ENCODE assay signal across 8 cellular contexts in the genomic region with DNA sequence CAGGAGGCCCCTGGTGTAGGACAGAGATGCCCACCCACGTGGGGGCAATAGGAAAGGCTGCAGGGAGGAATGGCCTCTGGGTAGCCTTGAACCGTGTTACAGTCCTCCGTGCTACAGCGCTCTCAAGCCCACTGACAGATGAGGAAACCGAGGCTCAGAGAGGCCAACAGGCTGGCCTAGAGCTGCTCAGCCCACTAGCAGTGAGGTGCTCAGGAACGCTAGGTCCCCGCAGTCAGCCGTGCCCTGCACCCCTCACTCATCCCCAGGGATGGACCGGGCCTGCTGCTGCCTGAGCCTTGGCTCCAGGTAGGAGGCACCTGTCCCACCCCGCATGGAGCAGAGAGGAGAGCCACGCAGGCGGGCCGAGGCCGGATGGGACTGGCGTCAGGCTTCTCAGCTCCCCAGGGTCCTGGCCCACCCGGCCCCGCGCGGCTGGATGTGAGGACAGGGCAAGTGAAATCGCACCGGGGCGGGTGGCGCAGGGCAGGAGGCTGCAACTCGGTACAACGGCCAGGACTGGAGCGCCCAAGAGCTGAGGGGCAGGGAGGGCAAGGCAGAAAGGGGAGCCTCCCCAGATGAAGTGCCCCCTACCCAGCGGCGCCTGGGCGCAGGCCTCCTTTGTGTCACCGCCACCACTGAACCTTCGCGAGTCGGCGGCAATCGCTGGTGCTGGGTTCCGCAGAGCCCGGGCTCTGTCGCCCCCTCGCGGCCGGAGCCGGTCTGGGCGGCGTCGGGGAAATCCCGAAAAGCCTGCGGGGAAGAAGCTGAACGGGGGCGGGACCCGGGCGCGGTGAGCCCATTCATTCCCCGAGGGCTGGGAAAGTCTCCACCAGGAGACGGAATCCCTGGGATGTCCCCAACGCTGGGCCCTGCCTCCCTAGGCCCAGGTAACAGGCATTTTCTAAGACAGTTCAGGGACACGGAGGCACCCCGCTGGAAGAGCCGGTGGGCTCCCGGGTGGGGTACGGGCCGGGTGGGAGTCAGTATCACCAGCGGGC. TPM values are rescaled to one million over a fixed set of nuclear protein-coding genes. Genes with fewer than 3 reads are reported as not detected.
A peak's percentile ranks its signal among the peaks of the same experiment; 100 is the strongest.
DNase-seq lines count a peak whose midpoint lies in the region; ATAC-seq and TF ChIP-seq lines count a peak whose summit lies in the region.

No MANE protein-coding gene starts in this region.

- no TSS peak for BruUV-seq in mammary epithelial cell (replicated peaks; lab: Mats Ljungman, UMichigan)

- H3K9me3 Mint-ChIP-seq in GM23338 (no peaks in the 10 kb centered on the region), activated B cell treated with CpG ODN at 0.5 μM for 24 hours (no peaks in the 10 kb centered on the region)

- H3K4me1 Mint-ChIP-seq in GM23338 (peaks cover 32% of the 10 kb centered on the region), activated B cell treated with CpG ODN at 0.5 μM for 24 hours (peaks cover 69% of the 10 kb centered on the region)

- H3K36me3 ChIP-seq in BE2C (no peaks in the 10 kb centered on the region), GM23338 (ENCODE audit: insufficient read depth) (no peaks in the 10 kb centered on the region), mammary epithelial cell (ENCODE audit: insufficient read depth, low read length) (no peaks in the 10 kb centered on the region)

- H3K9me3 ChIP-seq in BE2C (no peaks in the 10 kb centered on the region), mammary epithelial cell (replicated peaks; ENCODE audit: insufficient read depth, low read length) (no peaks in the 10 kb centered on the region)

- H3K4me3 Mint-ChIP-seq in GM23338 (no peak overlapping the region), activated B cell treated with CpG ODN at 0.5 μM for 24 hours (peak overlapping the region; percentile 70)

- no peaks in the 10 kb centered on the region for H3K9me2 ChIP-seq in GM23338 (ENCODE audit: insufficient read depth)

- dilution Hi-C loops in mammary epithelial cell (cut with HindIII; ENCODE audit: low sequenced_read_pairs): loop anchor here (5.0 kb wide), 2 partner anchors 58 to 87 kb away; partner anchors contain the start of gene C22orf15

- peaks cover 15% of the 10 kb centered on the region; the same call in 1 of the 2 replicates for H3F3A ChIP-seq in GM23338 (replicated peaks; ENCODE audit: low read depth)

- H3K79me2 ChIP-seq in GM23338 (replicated peaks; ENCODE audit: insufficient read depth) (no peaks in the 10 kb centered on the region), mammary epithelial cell (ENCODE audit: insufficient read depth, low read length) (no peaks in the 10 kb centered on the region)

- H3K4me1 ChIP-seq in BE2C (peaks cover 7% of the 10 kb centered on the region), GM23338 (ENCODE audit: insufficient read depth) (peaks cover 24% of the 10 kb centered on the region), mammary epithelial cell (ENCODE audit: insufficient read depth, low read length) (peaks cover 38% of the 10 kb centered on the region)

- H3K27ac ChIP-seq in GM23338 (ENCODE audit: low read depth) (no peak overlapping the region), mammary epithelial cell (ENCODE audit: insufficient read depth, low read depth, low read length) (no peak overlapping the region)

- in situ Hi-C loops in mammary epithelial cell (cut with MboI; ENCODE audit: low sequenced_read_pairs in 2 of 2): loop anchor here (10.0 to 25.0 kb wide), 3 partner anchors 65 to 312 kb away; partner anchors contain the start of gene SMARCB1 (in 1 of the 2)

- H4K20me1 ChIP-seq in GM23338 (replicated peaks; ENCODE audit: insufficient read depth): no peaks in the 10 kb centered on the region
- H4K20me1 ChIP-seq in mammary epithelial cell (ENCODE audit: insufficient read depth, low read length): no peaks in the 10 kb centered on the region

- H3K4me3 ChIP-seq in BE2C (ENCODE audit: low read depth, low read length) (no peak overlapping the region), GM23338 (peak overlapping the region; percentile 26; the same call in 1 of the 2 replicates), mammary epithelial cell (replicated peaks in 1 of 3; ENCODE audit: insufficient read depth in 1 of 3, low read depth in 2 of 3, low read length in 3 of 3) (peak overlapping the region in 2 of 3 experiments; percentile 25 to 37)

- TF ChIP-seq CTCF in BE2C (IDR thresholded peaks at IDR 0.05; ENCODE audit: low read depth, low read length) (peak; percentile 93), GM23338 (conservative IDR thresholded peaks at IDR 0.05; ENCODE audit: low read depth in 2 of 2) (peak; percentile 81 to 94), activated B cell treated with CpG ODN at 0.5 μM for 24 hours (IDR thresholded peaks at IDR 0.05) (peak; percentile 60), mammary epithelial cell (conservative IDR thresholded peaks at IDR 0.05 in 1 of 2, IDR thresholded peaks at IDR 0.05 in 1 of 2; ENCODE audit: extremely low read depth in 1 of 2, insufficient read depth in 1 of 2, low read depth in 1 of 2, low read length in 2 of 2) (peak; percentile 74 to 98)

- H3K27me3 Mint-ChIP-seq in GM23338 (ENCODE audit: insufficient read depth, low read depth, poor library complexity) (peaks cover 31% of the 10 kb centered on the region), activated B cell treated with CpG ODN at 0.5 μM for 24 hours (no peaks in the 10 kb centered on the region)

- no peaks in the 10 kb centered on the region for H3K27me3 ChIP-seq in BE2C
- H3K27me3 ChIP-seq in GM23338 (ENCODE audit: insufficient read depth): no peaks in the 10 kb centered on the region
- no peaks in the 10 kb centered on the region for H3K27me3 ChIP-seq in mammary epithelial cell (ENCODE audit: insufficient read depth, low read length)

- H2AFZ ChIP-seq in GM23338: peak overlapping the region; percentile 95
- peak overlapping the region; percentile 59 for H2AFZ ChIP-seq in mammary epithelial cell (ENCODE audit: low read depth, low read length)

- no peak overlapping the region for H3K9ac ChIP-seq in mammary epithelial cell (ENCODE audit: insufficient read depth, low read length)

- WGBS in mammary epithelial cell (ENCODE audit: low coverage, missing lambda C conversion rate): 43% methylated on average over 20 of the region's 62 CpGs

- POLR2A ChIA-PET in activated B cell treated with CpG ODN at 0.5 μM for 24 hours (lab: Charles Lee): interaction anchor here (0.6 to 4.1 kb wide), 15 partner anchors 8 to 799 kb away, joined by 3 to 18 read pairs (median 4); partner anchors contain the start of genes DERL3, MIF, MMP11 and SLC2A11

- H3K27ac Mint-ChIP-seq in GM23338: no peak overlapping the region
- no peak overlapping the region for H3K27ac Mint-ChIP-seq in activated B cell treated with CpG ODN at 0.5 μM for 24 hours

- DNase-seq in BE2C (peak; percentile 92), GM23338 (ENCODE audit: low spot score) (peak; percentile 91), NCI-H2196 (lab: John Stamatoyannopoulos, UW; ENCODE audit: unreplicated experiment) (peak; percentile 68), activated B cell treated with CpG ODN at 0.5 μM for 24 hours (peak; percentile 95), mammary epithelial cell (peak; percentile 73), kidney tubule cell (ENCODE audit: low spot score) (peak; percentile 80)
- peak; percentile 94 to 95 for DNase-seq in stimulated activated CD4-positive, alpha-beta T cell treated with anti-CD3 and anti-CD28 coated beads, Interleukin-2, amount 100 ng/mL, for 48 hours

- intact Hi-C loops in activated B cell treated with CpG ODN at 0.5 μM for 24 hours (cut with micrococcal nuclease) (loop anchor here (5.0 to 10.0 kb wide), 3 partner anchors 132 to 445 kb away; no protein-coding TSS in a partner anchor), mammary epithelial cell (cut with micrococcal nuclease) (loop anchor here (5.0 kb wide), 4 partner anchors 222 to 527 kb away; no protein-coding TSS in a partner anchor)

- CTCF ChIA-PET in activated B cell treated with CpG ODN at 0.5 μM for 24 hours (lab: Charles Lee): interaction anchor here (0.6 to 4.3 kb wide), 25 partner anchors 9 to 310 kb away, joined by 3 to 33 read pairs (median 4); partner anchors contain the start of genes C22orf15, CHCHD10, MMP11 and SLC2A11
- CTCF ChIA-PET in mammary epithelial cell (lab: Charles Lee; ENCODE audit: low non-redundant PET): interaction anchor here (0.5 to 0.8 kb wide), 6 partner anchors 8 to 315 kb away, joined by 3 to 9 read pairs (median 4); partner anchors contain the start of gene SLC2A11

- ATAC-seq in GM23338 (peak; percentile 85), activated B cell treated with CpG ODN at 0.5 μM for 24 hours (ENCODE audit: low read depth) (peak; percentile 78), HG02973 (IDR thresholded peaks at IDR 0.05; ENCODE audit: unreplicated experiment) (no peak)

- H3K36me3 Mint-ChIP-seq in GM23338 (ENCODE audit: low read depth): no peaks in the 10 kb centered on the region
- no peaks in the 10 kb centered on the region for H3K36me3 Mint-ChIP-seq in activated B cell treated with CpG ODN at 0.5 μM for 24 hours (ENCODE audit: low read depth)

- H3K4me2 ChIP-seq in GM23338 (peak overlapping the region; percentile 68), mammary epithelial cell (ENCODE audit: insufficient read depth, low read depth, low read length) (peak overlapping the region; percentile 85)

TF ChIP-seq in GM23338, 12 proteins besides CTCF, POLR2A, EP300 and RAD21 (continues in another document):
- TF ChIP-seq NANOG (IDR thresholded peaks at IDR 0.05; ENCODE audit: borderline replicate concordance): no peak
- no peak for TF ChIP-seq STAT1 (IDR thresholded peaks at IDR 0.05; ENCODE audit: unreplicated experiment)
- TF ChIP-seq CREB1 (CRISPR knock-in tag; IDR thresholded peaks at IDR 0.05; ENCODE audit: low read depth): peak; percentile 62

RNA-seq across cellular contexts. Expression of gene SLC2A11, which starts 8.4 kb away (rescaled TPM):
- 26.1 TPM for polyA plus RNA-seq in BE2C (2012; ENCODE audit: insufficient read depth, insufficient read length, low read depth)
- total RNA-seq in GM23338 (2014; rRNA removed; shearing (Covaris generic)): 15.1 and 21.8 TPM in 2 replicates
- 7.1 and 7.4 TPM in 2 replicates for polyA plus RNA-seq in GM23338 (2016; fragmentation: Nextera tagmentation; extraction: Ambion mirVana)
- total RNA-seq in activated B cell treated with CpG ODN at 0.5 μM for 24 hours: 24.0 and 30.2 TPM in 2 replicates
- 10 to 100 TPM; 14.7 to 26.3 TPM for total RNA-seq in mammary epithelial cell
- polyA plus RNA-seq in mammary epithelial cell: 6.0 TPM
- 0.78 TPM for polyA minus RNA-seq in mammary epithelial cell

RNA-seq across cellular contexts. Expression of gene DERL3, which starts 10.5 kb away (rescaled TPM):
- polyA plus RNA-seq in BE2C (2012; ENCODE audit: insufficient read depth, insufficient read length, low read depth): 0.82 TPM
- total RNA-seq in GM23338 (2014; rRNA removed; shearing (Covaris generic)): 10.6 and 13.6 TPM in 2 replicates
- polyA plus RNA-seq in GM23338 (2016; fragmentation: Nextera tagmentation; extraction: Ambion mirVana) (16.6 and 19.5 TPM in 2 replicates), mammary epithelial cell (0.15 TPM)
- total RNA-seq in activated B cell treated with CpG ODN at 0.5 μM for 24 hours (15.4 and 18.3 TPM in 2 replicates), mammary epithelial cell (not detected)
- not detected for polyA minus RNA-seq in mammary epithelial cell

RNA-seq across cellular contexts. Expression of gene MIF, which starts 44.9 kb away (rescaled TPM):
- 3,280 TPM for polyA plus RNA-seq in BE2C (2012; ENCODE audit: insufficient read depth, insufficient read length, low read depth)
- total RNA-seq in GM23338 (2014; rRNA removed; shearing (Covaris generic)): 800 and 881 TPM in 2 replicates
- polyA plus RNA-seq in GM23338 (2016; fragmentation: Nextera tagmentation; extraction: Ambion mirVana) (5,205 and 5,707 TPM in 2 replicates), mammary epithelial cell (582 TPM)
- total RNA-seq in activated B cell treated with CpG ODN at 0.5 μM for 24 hours (308 and 349 TPM in 2 replicates), mammary epithelial cell (1,000 to 10,000 TPM in 1 of 2 donors, 100 to 1,000 TPM in 1; 359 to 1,214 TPM)
- polyA minus RNA-seq in mammary epithelial cell: 28.8 TPM
